In the genomic region with DNA sequence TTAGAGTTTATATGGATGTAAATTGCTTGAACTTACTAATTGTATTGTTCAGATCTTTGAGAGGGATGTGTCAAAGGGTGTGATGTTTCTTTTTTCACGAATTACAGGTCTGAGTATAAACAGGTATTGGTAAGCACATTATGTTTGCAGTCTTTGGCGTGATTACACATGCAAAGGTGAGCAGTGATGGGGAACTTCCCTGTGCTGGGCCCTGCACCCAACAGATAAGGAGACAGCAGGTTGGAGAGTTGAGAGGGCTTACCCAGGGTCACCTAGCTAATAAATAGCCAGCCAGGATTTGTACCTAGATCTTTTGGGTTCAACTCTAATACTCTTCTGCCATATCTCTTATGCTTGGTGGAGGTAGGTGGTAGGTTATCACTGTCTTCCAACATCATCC, we compare ENCODE assay signal across 30 cellular contexts.
"Had no signal": no experiment of that assay in that cellular context is flagged by ENCODE, and none has a peak within 500 bp of the region (broad histone marks: within the 10 kb centered on the region; RNA-seq: fewer than 3 reads in every experiment).

No MANE protein-coding gene starts in this region.

- H3K4me1 Mint-ChIP-seq: endodermal cell, immature natural killer cell, natural killer cell had no signal

- H3K36me3 ChIP-seq: colonic mucosa, esophagus muscularis mucosa, gastroesophageal sphincter, heart right ventricle, lower lobe of right lung, ovary, sigmoid colon, thoracic aorta, transverse colon, upper lobe of right lung, uterus had no signal

- DNase-seq: colonic mucosa; effector CD8-positive, alpha-beta T cell; endodermal cell; foreskin keratinocyte; glutamatergic neuron; heart right ventricle; hypothalamus; immature natural killer cell; islet precursor cell; kidney glomerular epithelial cell; left ventricle myocardium superior; lower lobe of right lung; natural killer cell; occipital lobe; ovary; posterior cingulate gyrus; psoas muscle; right cardiac atrium; sigmoid colon; stimulated activated CD4-positive, alpha-beta T cell treated with anti-CD3 and anti-CD28 coated beads, Interleukin-2, amount 100 ng/mL, for 24 hours; stimulated activated CD4-positive, alpha-beta T cell treated with anti-CD3 and anti-CD28 coated beads, Interleukin-4, amount 100 ng/mL, for 4 hours; stimulated activated naive B cell treated with anti-CD40 and anti-IgM and Interleukin-4, amounts not matched to agents 10 μg/mL and 1 μg/mL and 100 μg/mL, for 72 hours; transverse colon; upper lobe of right lung; uterus had no signal

- H3K4me3 ChIP-seq: colonic mucosa, esophagus muscularis mucosa, gastroesophageal sphincter, heart right ventricle, lower lobe of right lung, ovary, psoas muscle, sigmoid colon, thoracic aorta, transverse colon, upper lobe of right lung, uterus had no signal

- H3K4me1 ChIP-seq: colonic mucosa, esophagus muscularis mucosa, foreskin keratinocyte, gastroesophageal sphincter, heart right ventricle, lower lobe of right lung, psoas muscle, sigmoid colon, transverse colon, upper lobe of right lung, uterus had no signal

- H3K9me3 Mint-ChIP-seq: dendritic cell treated with granulocyte-macrophage colony-stimulating factor and Interleukin-4, amounts not matched to agents 40 ng/mL and 50 ng/mL, for 4 days; endodermal cell; natural killer cell; stimulated activated naive B cell treated with anti-CD40 and anti-IgM and Interleukin-4, amounts not matched to agents 10 μg/mL and 1 μg/mL and 100 μg/mL, for 72 hours; stimulated activated naive CD8-positive, alpha-beta T cell treated with anti-CD3 and anti-CD28 coated beads, Interleukin-15, Interleukin-2, amounts not matched to agents 100 ng/mL and 50 ng/mL, for 24 hours had no signal

- H3K27ac Mint-ChIP-seq: dendritic cell treated with granulocyte-macrophage colony-stimulating factor and Interleukin-4, amounts not matched to agents 40 ng/mL and 50 ng/mL, for 4 days; endodermal cell; natural killer cell; stimulated activated naive B cell treated with anti-CD40 and anti-IgM and Interleukin-4, amounts not matched to agents 10 μg/mL and 1 μg/mL and 100 μg/mL, for 72 hours; stimulated activated naive CD8-positive, alpha-beta T cell treated with anti-CD3 and anti-CD28 coated beads, Interleukin-15, Interleukin-2, amounts not matched to agents 100 ng/mL and 50 ng/mL, for 24 hours had no signal

- ATAC-seq: foreskin keratinocyte; gastroesophageal sphincter; heart right ventricle; left ventricle myocardium superior; lower lobe of right lung; natural killer cell; psoas muscle; right cardiac atrium; stimulated activated naive B cell treated with anti-CD40 and anti-IgM and Interleukin-4, amounts not matched to agents 10 μg/mL and 1 μg/mL and 100 μg/mL, for 72 hours; upper lobe of right lung had no signal

- H3K36me3 Mint-ChIP-seq: natural killer cell had no signal

- H3K9me3 ChIP-seq: colonic mucosa, esophagus muscularis mucosa, gastroesophageal sphincter, heart right ventricle, lower lobe of right lung, ovary, psoas muscle, sigmoid colon, thoracic aorta, transverse colon, upper lobe of right lung, uterus had no signal

- H3K4me3 Mint-ChIP-seq: dendritic cell treated with granulocyte-macrophage colony-stimulating factor and Interleukin-4, amounts not matched to agents 40 ng/mL and 50 ng/mL, for 4 days; endodermal cell; immature natural killer cell; natural killer cell; stimulated activated naive B cell treated with anti-CD40 and anti-IgM and Interleukin-4, amounts not matched to agents 10 μg/mL and 1 μg/mL and 100 μg/mL, for 72 hours; stimulated activated naive CD8-positive, alpha-beta T cell treated with anti-CD3 and anti-CD28 coated beads, Interleukin-15, Interleukin-2, amounts not matched to agents 100 ng/mL and 50 ng/mL, for 24 hours had no signal

- H3K27me3 Mint-ChIP-seq: dendritic cell treated with granulocyte-macrophage colony-stimulating factor and Interleukin-4, amounts not matched to agents 40 ng/mL and 50 ng/mL, for 4 days; stimulated activated naive B cell treated with anti-CD40 and anti-IgM and Interleukin-4, amounts not matched to agents 10 μg/mL and 1 μg/mL and 100 μg/mL, for 72 hours; stimulated activated naive CD8-positive, alpha-beta T cell treated with anti-CD3 and anti-CD28 coated beads, Interleukin-15, Interleukin-2, amounts not matched to agents 100 ng/mL and 50 ng/mL, for 24 hours had no signal

- H3K27ac ChIP-seq: colonic mucosa, esophagus muscularis mucosa, foreskin keratinocyte, gastroesophageal sphincter, heart right ventricle, lower lobe of right lung, ovary, psoas muscle, sigmoid colon, thoracic aorta, transverse colon, upper lobe of right lung, uterus had no signal
